13 cellular contexts compared by ENCODE assay signal in genomic region chr16:1920727-1921155, GRCh38. TPM values are rescaled to one million over a fixed set of nuclear protein-coding genes. Genes with fewer than 3 reads are reported as not detected.
A peak's percentile ranks its signal among the peaks of the same experiment; 100 is the strongest.
DNase-seq lines count a peak whose midpoint lies in the region; FAIRE-seq and TF ChIP-seq lines count a peak whose summit lies in the region.
"Had no signal": no experiment of that assay in that cellular context is flagged by ENCODE, and none has a peak within 500 bp of the region (broad histone marks: within the 10 kb centered on the region; RNA-seq: fewer than 3 reads in every experiment).

No MANE protein-coding gene starts in this region.

- no peaks in the 10 kb centered on the region for H3K36me3 Mint-ChIP-seq in activated T-helper 1 cell treated with anti-CD3 and anti-CD28 coated beads, Interleukin-12 subunit alpha, Interleukin-12 subunit beta, Interleukin-2, Interleukin-4 antibody, amounts not matched to agents 30 ng/mL and 10 ng/mL and 1 ng/mL, durations not matched to agents 14 hours and 24 hours and 36 hours (ENCODE audit: low read depth)
- H3K36me3 Mint-ChIP-seq: immature natural killer cell had no signal

- no peak overlapping the region for H3K27ac Mint-ChIP-seq in activated T-helper 1 cell treated with anti-CD3 and anti-CD28 coated beads, Interleukin-12 subunit alpha, Interleukin-12 subunit beta, Interleukin-2, Interleukin-4 antibody, amounts not matched to agents 30 ng/mL and 10 ng/mL and 1 ng/mL, durations not matched to agents 14 hours and 24 hours and 36 hours
- H3K27ac Mint-ChIP-seq: IgD-negative memory B cell had no signal

- H2AFZ ChIP-seq in PC-9, result no peak overlapping the region

- H4K20me1 ChIP-seq in PC-9 (ENCODE audit: insufficient read depth), result no peaks in the 10 kb centered on the region

- FAIRE-seq in H54 (lab: Jason Lieb, UNC) (no peak), D721Med (lab: Jason Lieb, UNC) (no peak)

- no peaks in the 10 kb centered on the region for H3K9me3 ChIP-seq in PC-9 (ENCODE audit: insufficient read depth, low read depth)
- no peaks in the 10 kb centered on the region for H3K9me3 ChIP-seq in iPS-18a (ENCODE audit: control insufficient read depth, low read depth, low read length)

- H3K9me2 ChIP-seq in PC-9 (ENCODE audit: insufficient read depth), result no peaks in the 10 kb centered on the region

- no peak for TF ChIP-seq CTCF in PC-9 (conservative IDR thresholded peaks at IDR 0.05)
- no peak for TF ChIP-seq CTCF in D721Med (IDR thresholded peaks at IDR 0.05; ENCODE audit: insufficient read depth, missing control alignments)

- CTCF ChIA-PET in PC-9 (lab: Charles Lee), result no interaction called here

- TF ChIP-seq POLR2A in H54 (IDR thresholded peaks at IDR 0.05; ENCODE audit: low read depth, low read length), result no peak

- in situ Hi-C loops in ACHN (cut with HindIII; ENCODE audit: low pct_ligation_motif_present, low pct_unique_long_range_greater_than_20kb, low sequenced_read_pairs), result no loop called here

- H3K27me3 ChIP-seq in PC-9 (ENCODE audit: insufficient read depth, low read depth) (peaks cover 35% of the 10 kb centered on the region; the same call in 1 of the 2 replicates), iPS-18a (ENCODE audit: control insufficient read depth, insufficient read depth, low read length) (peaks cover 81% of the 10 kb centered on the region)

- H3K4me3 Mint-ChIP-seq in activated T-helper 1 cell treated with anti-CD3 and anti-CD28 coated beads, Interleukin-12 subunit alpha, Interleukin-12 subunit beta, Interleukin-2, Interleukin-4 antibody, amounts not matched to agents 30 ng/mL and 10 ng/mL and 1 ng/mL, durations not matched to agents 14 hours and 24 hours and 36 hours, result no peak overlapping the region
- H3K4me3 Mint-ChIP-seq: central memory CD8-positive, alpha-beta T cell; IgD-negative memory B cell; immature natural killer cell had no signal

- H3K36me3 ChIP-seq in PC-9 (ENCODE audit: low read depth) (no peaks in the 10 kb centered on the region), iPS-18a (ENCODE audit: control insufficient read depth, low read depth, low read length) (no peaks in the 10 kb centered on the region)

- H3K4me1 ChIP-seq in PC-9 (replicated peaks; ENCODE audit: insufficient read depth), result peaks cover 16% of the 10 kb centered on the region
- H3K4me1 ChIP-seq in iPS-18a (ENCODE audit: control insufficient read depth, low read depth, low read length), result peaks cover 16% of the 10 kb centered on the region

- DNase-seq in ACHN, result peak; percentile 35
- peak; percentile 65 for DNase-seq in H54 (ENCODE audit: insufficient read length, low spot score)
- DNase-seq in PC-9, result peak in 1 of 2 experiments; percentile 48
- no peak for DNase-seq in activated T-helper 1 cell treated with anti-CD3 and anti-CD28 coated beads, Interleukin-12 subunit alpha, Interleukin-12 subunit beta, Interleukin-2, Interleukin-4 antibody, amounts not matched to agents 30 ng/mL and 10 ng/mL and 1 ng/mL, durations not matched to agents 14 hours and 24 hours and 36 hours (ENCODE audit: low spot score)
- DNase-seq in inferior parietal cortex (ENCODE audit: extremely low spot score), result no peak
- no peak for DNase-seq in NCI-H2107 treated with DMSO at 0.1 percent for 48 hours (lab: John Stamatoyannopoulos, UW; ENCODE audit: unreplicated experiment)
- no peak for DNase-seq in D721Med (ENCODE audit: insufficient read length, low spot score)
- DNase-seq: GDM1, immature natural killer cell had no signal

- H3K4me3 ChIP-seq in PC-9, result no peak overlapping the region
- H3K4me3 ChIP-seq in iPS-18a (ENCODE audit: low read length), result peak overlapping the region; percentile 5
- H3K4me3 ChIP-seq: skin epidermis had no signal

- no peak overlapping the region for H3K27ac ChIP-seq in PC-9
- no peak overlapping the region for H3K27ac ChIP-seq in iPS-18a (ENCODE audit: low read length)
- H3K27ac ChIP-seq: skin epidermis had no signal

- intact Hi-C loops in PC-9 (cut with micrococcal nuclease; ENCODE audit: unreplicated experiment), result no loop called here
- intact Hi-C loops in activated T-helper 1 cell treated with anti-CD3 and anti-CD28 coated beads, Interleukin-12 subunit alpha, Interleukin-12 subunit beta, Interleukin-2, Interleukin-4 antibody, amounts not matched to agents 30 ng/mL and 10 ng/mL and 1 ng/mL, durations not matched to agents 14 hours and 24 hours and 36 hours (cut with micrococcal nuclease), result no loop called here

- peak overlapping the region; percentile 21; the same call in 1 of the 2 replicates for H3K4me2 ChIP-seq in PC-9

- H3K4me1 Mint-ChIP-seq in activated T-helper 1 cell treated with anti-CD3 and anti-CD28 coated beads, Interleukin-12 subunit alpha, Interleukin-12 subunit beta, Interleukin-2, Interleukin-4 antibody, amounts not matched to agents 30 ng/mL and 10 ng/mL and 1 ng/mL, durations not matched to agents 14 hours and 24 hours and 36 hours (ENCODE audit: low read depth), result no peaks in the 10 kb centered on the region
- H3K4me1 Mint-ChIP-seq: central memory CD8-positive, alpha-beta T cell; immature natural killer cell had no signal

- peaks cover 46% of the 10 kb centered on the region for H3K27me3 Mint-ChIP-seq in activated T-helper 1 cell treated with anti-CD3 and anti-CD28 coated beads, Interleukin-12 subunit alpha, Interleukin-12 subunit beta, Interleukin-2, Interleukin-4 antibody, amounts not matched to agents 30 ng/mL and 10 ng/mL and 1 ng/mL, durations not matched to agents 14 hours and 24 hours and 36 hours (ENCODE audit: insufficient read depth)

- H3K79me2 ChIP-seq in PC-9 (ENCODE audit: low read depth), result no peaks in the 10 kb centered on the region

- POLR2A ChIA-PET in PC-9 (lab: Charles Lee; ENCODE audit: unreplicated experiment), result no interaction called here

- no TSS peak for BruUV-seq in PC-9 (replicated peaks; lab: Mats Ljungman, UMichigan)

- H3F3A ChIP-seq in PC-9 (ENCODE audit: insufficient read depth, low read depth), result peaks cover 20% of the 10 kb centered on the region; the same call in 1 of the 2 replicates

- no peaks in the 10 kb centered on the region for H3K9me3 Mint-ChIP-seq in activated T-helper 1 cell treated with anti-CD3 and anti-CD28 coated beads, Interleukin-12 subunit alpha, Interleukin-12 subunit beta, Interleukin-2, Interleukin-4 antibody, amounts not matched to agents 30 ng/mL and 10 ng/mL and 1 ng/mL, durations not matched to agents 14 hours and 24 hours and 36 hours
- H3K9me3 Mint-ChIP-seq: central memory CD8-positive, alpha-beta T cell had no signal

- H3K9ac ChIP-seq in iPS-18a (ENCODE audit: low read length), result no peak overlapping the region

RNA-seq across cellular contexts. Expression of gene HS3ST6, which starts 2.5 kb away (rescaled TPM):
- total RNA-seq in PC-9 (2021), result not detected in 2 replicates
- total RNA-seq in activated T-helper 1 cell treated with anti-CD3 and anti-CD28 coated beads, Interleukin-12 subunit alpha, Interleukin-12 subunit beta, Interleukin-2, Interleukin-4 antibody, amounts not matched to agents 30 ng/mL and 10 ng/mL and 1 ng/mL, durations not matched to agents 14 hours and 24 hours and 36 hours, result not detected in 2 replicates

RNA-seq across cellular contexts. Expression of gene MSRB1, which starts 22.3 kb away (rescaled TPM):
- total RNA-seq in PC-9 (2021), result 49.4 and 54.9 TPM in 2 replicates
- total RNA-seq in activated T-helper 1 cell treated with anti-CD3 and anti-CD28 coated beads, Interleukin-12 subunit alpha, Interleukin-12 subunit beta, Interleukin-2, Interleukin-4 antibody, amounts not matched to agents 30 ng/mL and 10 ng/mL and 1 ng/mL, durations not matched to agents 14 hours and 24 hours and 36 hours, result 22.1 and 26.1 TPM in 2 replicates

RNA-seq across cellular contexts. Expression of gene RPL3L, which starts 33.7 kb away (rescaled TPM):
- total RNA-seq in PC-9 (2021), result 0.44 TPM in 1 of 2 replicates, not detected in the other
- total RNA-seq in activated T-helper 1 cell treated with anti-CD3 and anti-CD28 coated beads, Interleukin-12 subunit alpha, Interleukin-12 subunit beta, Interleukin-2, Interleukin-4 antibody, amounts not matched to agents 30 ng/mL and 10 ng/mL and 1 ng/mL, durations not matched to agents 14 hours and 24 hours and 36 hours, result 1.1 and 1.9 TPM in 2 replicates

RNA-seq across cellular contexts. Expression of gene NDUFB10, which starts 38.6 kb away (rescaled TPM):
- 181 and 190 TPM in 2 replicates for total RNA-seq in PC-9 (2021)
- 134 and 138 TPM in 2 replicates for total RNA-seq in activated T-helper 1 cell treated with anti-CD3 and anti-CD28 coated beads, Interleukin-12 subunit alpha, Interleukin-12 subunit beta, Interleukin-2, Interleukin-4 antibody, amounts not matched to agents 30 ng/mL and 10 ng/mL and 1 ng/mL, durations not matched to agents 14 hours and 24 hours and 36 hours

RNA-seq across cellular contexts. Expression of gene RPS2, which starts 43.9 kb away (rescaled TPM):
- 3,808 and 4,468 TPM in 2 replicates for total RNA-seq in PC-9 (2021)
- total RNA-seq in activated T-helper 1 cell treated with anti-CD3 and anti-CD28 coated beads, Interleukin-12 subunit alpha, Interleukin-12 subunit beta, Interleukin-2, Interleukin-4 antibody, amounts not matched to agents 30 ng/mL and 10 ng/mL and 1 ng/mL, durations not matched to agents 14 hours and 24 hours and 36 hours, result 3,144 and 3,145 TPM in 2 replicates

Comparison
In these comparisons a context has a peak if more than half of its experiments do, and no peak if none do; other contexts are left out.
1. DNase-seq: peak in ACHN (single experiment) and H54 (single experiment); none in activated T-helper 1 cell treated with anti-CD3 and anti-CD28 coated beads, Interleukin-12 subunit alpha, Interleukin-12 subunit beta, Interleukin-2, Interleukin-4 antibody, amounts not matched to agents 30 ng/mL and 10 ng/mL and 1 ng/mL, durations not matched to agents 14 hours and 24 hours and 36 hours (single experiment), inferior parietal cortex (single experiment), NCI-H2107 treated with DMSO at 0.1 percent for 48 hours (single experiment) and D721Med (single experiment).